ENCODE assay signal across 1 cellular context in genomic region chr4:53043900-53044650, GRCh38.
TF ChIP-seq lines count a peak whose summit lies in the region.

No MANE protein-coding gene starts in this region.

TF ChIP-seq in GM23338, 12 proteins besides CTCF, POLR2A, EP300 and RAD21 (continued from another document):
- no peak for TF ChIP-seq STAT1 (IDR thresholded peaks at IDR 0.05; ENCODE audit: unreplicated experiment)
- TF ChIP-seq POLR2AphosphoS5 (IDR thresholded peaks at IDR 0.05; ENCODE audit: low read depth) = no peak
- no peak for TF ChIP-seq ZNF114 (CRISPR knock-in tag; IDR thresholded peaks at IDR 0.05)
- TF ChIP-seq, protein P1, sequence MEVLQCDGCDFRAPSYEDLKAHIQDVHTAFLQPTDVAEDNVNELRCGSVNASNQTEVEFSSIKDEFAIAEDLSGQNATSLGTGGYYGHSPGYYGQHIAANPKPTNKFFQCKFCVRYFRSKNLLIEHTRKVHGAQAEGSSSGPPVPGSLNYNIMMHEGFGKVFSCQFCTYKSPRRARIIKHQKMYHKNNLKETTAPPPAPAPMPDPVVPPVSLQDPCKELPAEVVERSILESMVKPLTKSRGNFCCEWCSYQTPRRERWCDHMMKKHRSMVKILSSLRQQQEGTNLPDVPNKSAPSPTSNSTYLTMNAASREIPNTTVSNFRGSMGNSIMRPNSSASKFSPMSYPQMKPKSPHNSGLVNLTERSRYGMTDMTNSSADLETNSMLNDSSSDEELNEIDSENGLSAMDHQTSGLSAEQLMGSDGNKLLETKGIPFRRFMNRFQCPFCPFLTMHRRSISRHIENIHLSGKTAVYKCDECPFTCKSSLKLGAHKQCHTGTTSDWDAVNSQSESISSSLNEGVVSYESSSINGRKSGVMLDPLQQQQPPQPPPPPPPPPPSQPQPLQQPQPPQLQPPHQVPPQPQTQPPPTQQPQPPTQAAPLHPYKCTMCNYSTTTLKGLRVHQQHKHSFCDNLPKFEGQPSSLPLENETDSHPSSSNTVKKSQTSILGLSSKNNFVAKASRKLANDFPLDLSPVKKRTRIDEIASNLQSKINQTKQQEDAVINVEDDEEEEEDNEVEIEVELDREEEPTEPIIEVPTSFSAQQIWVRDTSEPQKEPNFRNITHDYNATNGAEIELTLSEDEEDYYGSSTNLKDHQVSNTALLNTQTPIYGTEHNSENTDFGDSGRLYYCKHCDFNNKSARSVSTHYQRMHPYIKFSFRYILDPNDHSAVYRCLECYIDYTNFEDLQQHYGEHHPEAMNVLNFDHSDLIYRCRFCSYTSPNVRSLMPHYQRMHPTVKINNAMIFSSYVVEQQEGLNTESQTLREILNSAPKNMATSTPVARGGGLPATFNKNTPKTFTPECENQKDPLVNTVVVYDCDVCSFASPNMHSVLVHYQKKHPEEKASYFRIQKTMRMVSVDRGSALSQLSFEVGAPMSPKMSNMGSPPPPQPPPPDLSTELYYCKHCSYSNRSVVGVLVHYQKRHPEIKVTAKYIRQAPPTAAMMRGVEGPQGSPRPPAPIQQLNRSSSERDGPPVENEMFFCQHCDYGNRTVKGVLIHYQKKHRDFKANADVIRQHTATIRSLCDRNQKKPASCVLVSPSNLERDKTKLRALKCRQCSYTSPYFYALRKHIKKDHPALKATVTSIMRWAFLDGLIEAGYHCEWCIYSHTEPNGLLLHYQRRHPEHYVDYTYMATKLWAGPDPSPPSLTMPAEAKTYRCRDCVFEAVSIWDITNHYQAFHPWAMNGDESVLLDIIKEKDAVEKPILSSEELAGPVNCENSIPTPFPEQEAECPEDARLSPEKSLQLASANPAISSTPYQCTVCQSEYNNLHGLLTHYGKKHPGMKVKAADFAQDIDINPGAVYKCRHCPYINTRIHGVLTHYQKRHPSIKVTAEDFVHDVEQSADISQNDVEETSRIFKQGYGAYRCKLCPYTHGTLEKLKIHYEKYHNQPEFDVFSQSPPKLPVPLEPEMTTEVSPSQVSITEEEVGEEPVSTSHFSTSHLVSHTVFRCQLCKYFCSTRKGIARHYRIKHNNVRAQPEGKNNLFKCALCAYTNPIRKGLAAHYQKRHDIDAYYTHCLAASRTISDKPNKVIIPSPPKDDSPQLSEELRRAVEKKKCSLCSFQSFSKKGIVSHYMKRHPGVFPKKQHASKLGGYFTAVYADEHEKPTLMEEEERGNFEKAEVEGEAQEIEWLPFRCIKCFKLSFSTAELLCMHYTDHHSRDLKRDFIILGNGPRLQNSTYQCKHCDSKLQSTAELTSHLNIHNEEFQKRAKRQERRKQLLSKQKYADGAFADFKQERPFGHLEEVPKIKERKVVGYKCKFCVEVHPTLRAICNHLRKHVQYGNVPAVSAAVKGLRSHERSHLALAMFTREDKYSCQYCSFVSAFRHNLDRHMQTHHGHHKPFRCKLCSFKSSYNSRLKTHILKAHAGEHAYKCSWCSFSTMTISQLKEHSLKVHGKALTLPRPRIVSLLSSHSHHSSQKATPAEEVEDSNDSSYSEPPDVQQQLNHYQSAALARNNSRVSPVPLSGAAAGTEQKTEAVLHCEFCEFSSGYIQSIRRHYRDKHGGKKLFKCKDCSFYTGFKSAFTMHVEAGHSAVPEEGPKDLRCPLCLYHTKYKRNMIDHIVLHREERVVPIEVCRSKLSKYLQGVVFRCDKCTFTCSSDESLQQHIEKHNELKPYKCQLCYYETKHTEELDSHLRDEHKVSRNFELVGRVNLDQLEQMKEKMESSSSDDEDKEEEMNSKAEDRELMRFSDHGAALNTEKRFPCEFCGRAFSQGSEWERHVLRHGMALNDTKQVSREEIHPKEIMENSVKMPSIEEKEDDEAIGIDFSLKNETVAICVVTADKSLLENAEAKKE (CRISPR knock-in tag; IDR thresholded peaks at IDR 0.05) = no peak
- no peak for TF ChIP-seq CREB1 (CRISPR knock-in tag; IDR thresholded peaks at IDR 0.05; ENCODE audit: low read depth)
- no peak for TF ChIP-seq REST (IDR thresholded peaks at IDR 0.05; ENCODE audit: unreplicated experiment)
- TF ChIP-seq ZNF331 (CRISPR knock-in tag; IDR thresholded peaks at IDR 0.05; ENCODE audit: low read depth) = no peak
- TF ChIP-seq JUNB (IDR thresholded peaks at IDR 0.05; ENCODE audit: unreplicated experiment) = no peak
- no peak for TF ChIP-seq NANOG (IDR thresholded peaks at IDR 0.05; ENCODE audit: borderline replicate concordance)
